In genomic region chr11:121561240-121561639, GRCh38 we compare ENCODE assay signal across 18 cellular contexts.
DNase-seq lines count a peak whose midpoint lies in the region; ATAC-seq, FAIRE-seq and TF ChIP-seq lines count a peak whose summit lies in the region.
"Had no signal": no experiment of that assay in that cellular context is flagged by ENCODE, and none has a peak within 500 bp of the region (broad histone marks: within the 10 kb centered on the region; RNA-seq: fewer than 3 reads in every experiment).

No MANE protein-coding gene starts in this region.

- H3K27me3 Mint-ChIP-seq in activated CD8-positive, alpha-beta T cell treated with anti-CD3 and anti-CD28 coated beads for 36 hours, result no peaks in the 10 kb centered on the region
- H3K27me3 Mint-ChIP-seq in activated CD8-positive, alpha-beta T cell treated with anti-CD3 and anti-CD28 coated beads, Interleukin-2, amount 10 ng/mL, durations not matched to agents 7 days and 5 days (ENCODE audit: low read depth), result no peaks in the 10 kb centered on the region
- H3K27me3 Mint-ChIP-seq in CD4-positive, alpha-beta memory T cell, result no peaks in the 10 kb centered on the region
- H3K27me3 Mint-ChIP-seq in activated naive CD8-positive, alpha-beta T cell treated with anti-CD3 and anti-CD28 coated beads, Interleukin-2, amount 50 U/mL, for 24 hours, result no peaks in the 10 kb centered on the region

- no peak overlapping the region for H3K4me3 Mint-ChIP-seq in activated CD8-positive, alpha-beta T cell treated with anti-CD3 and anti-CD28 coated beads for 36 hours
- no peak overlapping the region for H3K4me3 Mint-ChIP-seq in activated CD8-positive, alpha-beta T cell treated with anti-CD3 and anti-CD28 coated beads, Interleukin-2, amount 10 ng/mL, durations not matched to agents 7 days and 5 days
- H3K4me3 Mint-ChIP-seq in CD4-positive, alpha-beta memory T cell, result no peak overlapping the region
- H3K4me3 Mint-ChIP-seq in activated naive CD8-positive, alpha-beta T cell treated with anti-CD3 and anti-CD28 coated beads, Interleukin-2, amount 50 U/mL, for 24 hours, result no peak overlapping the region
- H3K4me3 Mint-ChIP-seq: IgD-negative memory B cell had no signal

- H3K27ac Mint-ChIP-seq in activated CD8-positive, alpha-beta T cell treated with anti-CD3 and anti-CD28 coated beads for 36 hours, result peak overlapping the region; percentile 31
- H3K27ac Mint-ChIP-seq in activated CD8-positive, alpha-beta T cell treated with anti-CD3 and anti-CD28 coated beads, Interleukin-2, amount 10 ng/mL, durations not matched to agents 7 days and 5 days, result no peak overlapping the region
- peak overlapping the region in 4 of 7 donors; percentile 24 to 72 (median 42) for H3K27ac Mint-ChIP-seq in CD4-positive, alpha-beta memory T cell
- H3K27ac Mint-ChIP-seq in activated naive CD8-positive, alpha-beta T cell treated with anti-CD3 and anti-CD28 coated beads, Interleukin-2, amount 50 U/mL, for 24 hours, result no peak overlapping the region
- H3K27ac Mint-ChIP-seq: IgD-negative memory B cell had no signal

- H3K36me3 ChIP-seq in CD4-positive, alpha-beta memory T cell (ENCODE audit: insufficient read depth, low read length), result peaks cover 83% of the 10 kb centered on the region
- peaks cover 4 to 33% (median 13%) of the 10 kb centered on the region in 4 donors for H3K36me3 ChIP-seq in liver (ENCODE audit: control insufficient read depth in 4 of 4, insufficient read depth in 3 of 4, low read depth in 1 of 4, low read length in 3 of 4)

- CTCF ChIA-PET in activated CD8-positive, alpha-beta T cell treated with anti-CD3 and anti-CD28 coated beads for 36 hours (lab: Charles Lee), result no interaction called here
- CTCF ChIA-PET in activated CD8-positive, alpha-beta T cell treated with anti-CD3 and anti-CD28 coated beads, Interleukin-2, amount 10 ng/mL, durations not matched to agents 7 days and 5 days (lab: Charles Lee), result interaction anchor here (0.7 kb wide), 1 partner anchor 109 kb away, joined by 3 read pairs; no protein-coding TSS in a partner anchor
- CTCF ChIA-PET in CD4-positive, alpha-beta memory T cell (lab: Charles Lee; ENCODE audit: partially characterized antibody), result interaction anchor here (1.6 kb wide), 1 partner anchor 11 kb away, joined by 4 read pairs; no protein-coding TSS in a partner anchor

- DNase-seq in activated CD8-positive, alpha-beta T cell treated with anti-CD3 and anti-CD28 coated beads for 36 hours, result peak; percentile 18
- DNase-seq in activated CD8-positive, alpha-beta T cell treated with anti-CD3 and anti-CD28 coated beads, Interleukin-2, amount 10 ng/mL, durations not matched to agents 7 days and 5 days, result no peak
- no peak for DNase-seq in CD4-positive, alpha-beta memory T cell
- DNase-seq in activated naive CD8-positive, alpha-beta T cell treated with anti-CD3 and anti-CD28 coated beads, Interleukin-2, amount 50 U/mL, for 24 hours, result no peak
- DNase-seq in foreskin keratinocyte, result no peak
- no peak for DNase-seq in GM19239 (ENCODE audit: insufficient read length, low spot score)
- DNase-seq: DMS 273 treated with DMSO at 0.1 percent for 48 hours, HCEC 1CT, NCI-H1105, NCI-H1694 treated with DMSO at 0.1 percent for 48 hours, NCI-H2107, NCI-H2227 treated with DMSO at 0.1 percent for 48 hours, NCI-H524 had no signal

- H3K4me3 ChIP-seq in CD4-positive, alpha-beta memory T cell (ENCODE audit: low read length in 2 of 2), result no peak overlapping the region
- no peak overlapping the region for H3K4me3 ChIP-seq in liver (ENCODE audit: low read depth in 1 of 3, low read length in 3 of 3)
- H3K4me3 ChIP-seq: BLaER1 had no signal

- H3K4me1 ChIP-seq in CD4-positive, alpha-beta memory T cell (ENCODE audit: insufficient read depth, low read length), result no peaks in the 10 kb centered on the region
- peaks cover 5 to 52% (median 15%) of the 10 kb centered on the region in 4 donors for H3K4me1 ChIP-seq in liver (ENCODE audit: control insufficient read depth in 4 of 4, insufficient read depth in 4 of 4, low read length in 3 of 4)
- no peaks in the 10 kb centered on the region for H3K4me1 ChIP-seq in foreskin keratinocyte

- H3K27me3 ChIP-seq in CD4-positive, alpha-beta memory T cell (ENCODE audit: insufficient read depth, low read length), result no peaks in the 10 kb centered on the region
- H3K27me3 ChIP-seq in liver (ENCODE audit: control insufficient read depth in 4 of 4, insufficient read depth in 4 of 4, low read length in 3 of 4) (no peaks in the 10 kb centered on the region), foreskin keratinocyte (no peaks in the 10 kb centered on the region)
- H3K27me3 ChIP-seq: BLaER1 had no signal

- FAIRE-seq in GM19239 (lab: Jason Lieb, UNC), result no peak
- FAIRE-seq: A204.1 had no signal

- peaks cover 45% of the 10 kb centered on the region for H3K36me3 Mint-ChIP-seq in activated CD8-positive, alpha-beta T cell treated with anti-CD3 and anti-CD28 coated beads for 36 hours (ENCODE audit: low read depth)
- H3K36me3 Mint-ChIP-seq in activated CD8-positive, alpha-beta T cell treated with anti-CD3 and anti-CD28 coated beads, Interleukin-2, amount 10 ng/mL, durations not matched to agents 7 days and 5 days (ENCODE audit: low read depth), result peaks cover 69% of the 10 kb centered on the region
- H3K36me3 Mint-ChIP-seq in CD4-positive, alpha-beta memory T cell, result peaks cover 58 to 87% of the 10 kb centered on the region in 2 donors
- H3K36me3 Mint-ChIP-seq in activated naive CD8-positive, alpha-beta T cell treated with anti-CD3 and anti-CD28 coated beads, Interleukin-2, amount 50 U/mL, for 24 hours (ENCODE audit: low read depth), result peaks cover 40% of the 10 kb centered on the region

- intact Hi-C loops in activated CD8-positive, alpha-beta T cell treated with anti-CD3 and anti-CD28 coated beads for 36 hours (cut with micrococcal nuclease), result loop anchor here (10.0 kb wide), 1 partner anchor 96 kb away; no protein-coding TSS in a partner anchor
- intact Hi-C loops in CD4-positive, alpha-beta memory T cell (cut with micrococcal nuclease), result no loop called here

- no peaks in the 10 kb centered on the region for H3K9me3 ChIP-seq in CD4-positive, alpha-beta memory T cell (ENCODE audit: control insufficient read depth in 1 of 2, low read length in 2 of 2)
- H3K9me3 ChIP-seq in liver (ENCODE audit: control insufficient read depth in 4 of 4, low read length in 3 of 4), result no peaks in the 10 kb centered on the region
- H3K9me3 ChIP-seq: BLaER1 had no signal

- H3K27ac ChIP-seq in CD4-positive, alpha-beta memory T cell (ENCODE audit: low read depth, low read length), result no peak overlapping the region
- H3K27ac ChIP-seq in liver (ENCODE audit: low read depth in 1 of 2, low read length in 2 of 2) (peak overlapping the region; percentile 87 to 98), foreskin keratinocyte (no peak overlapping the region)
- H3K27ac ChIP-seq: BLaER1 had no signal

- peaks cover 59% of the 10 kb centered on the region for H3K4me1 Mint-ChIP-seq in activated CD8-positive, alpha-beta T cell treated with anti-CD3 and anti-CD28 coated beads for 36 hours (ENCODE audit: low read depth)
- H3K4me1 Mint-ChIP-seq in activated CD8-positive, alpha-beta T cell treated with anti-CD3 and anti-CD28 coated beads, Interleukin-2, amount 10 ng/mL, durations not matched to agents 7 days and 5 days (ENCODE audit: low read depth), result peaks cover 19% of the 10 kb centered on the region
- peaks cover 19 to 60% (median 25%) of the 10 kb centered on the region in 4 donors for H3K4me1 Mint-ChIP-seq in CD4-positive, alpha-beta memory T cell
- peaks cover 52% of the 10 kb centered on the region for H3K4me1 Mint-ChIP-seq in activated naive CD8-positive, alpha-beta T cell treated with anti-CD3 and anti-CD28 coated beads, Interleukin-2, amount 50 U/mL, for 24 hours
- H3K4me1 Mint-ChIP-seq: IgD-negative memory B cell had no signal

- ATAC-seq in activated CD8-positive, alpha-beta T cell treated with anti-CD3 and anti-CD28 coated beads for 36 hours, result peak; percentile 35
- ATAC-seq in activated CD8-positive, alpha-beta T cell treated with anti-CD3 and anti-CD28 coated beads, Interleukin-2, amount 10 ng/mL, durations not matched to agents 7 days and 5 days, result no peak
- peak; percentile 44 for ATAC-seq in activated naive CD8-positive, alpha-beta T cell treated with anti-CD3 and anti-CD28 coated beads, Interleukin-2, amount 50 U/mL, for 24 hours
- ATAC-seq in HG03442 (IDR thresholded peaks at IDR 0.05; ENCODE audit: unreplicated experiment) (no peak), foreskin keratinocyte (no peak)

- H3K9ac ChIP-seq in liver (ENCODE audit: low read depth in 1 of 2, low read length in 2 of 2), result peak overlapping the region in 1 of 2 donors; percentile 49
- H3K9ac ChIP-seq: BLaER1 had no signal

- WGBS in liver, result 84% methylated on average over 5 of the region's 5 CpGs

- no peak for TF ChIP-seq CTCF in activated CD8-positive, alpha-beta T cell treated with anti-CD3 and anti-CD28 coated beads for 36 hours (IDR thresholded peaks at IDR 0.05)
- TF ChIP-seq CTCF in liver (IDR thresholded peaks at IDR 0.05; ENCODE audit: low read depth, low read length, missing input control) (no peak), foreskin keratinocyte (conservative IDR thresholded peaks at IDR 0.05) (no peak)

- TF ChIP-seq RAD21 in liver (IDR thresholded peaks at IDR 0.05), result no peak

- POLR2A ChIA-PET in activated CD8-positive, alpha-beta T cell treated with anti-CD3 and anti-CD28 coated beads for 36 hours (lab: Charles Lee), result interaction anchor here (0.8 to 1.1 kb wide), 2 partner anchors 21 to 104 kb away, joined by 3 to 4 read pairs; no protein-coding TSS in a partner anchor
- POLR2A ChIA-PET in activated CD8-positive, alpha-beta T cell treated with anti-CD3 and anti-CD28 coated beads, Interleukin-2, amount 10 ng/mL, durations not matched to agents 7 days and 5 days (lab: Charles Lee), result no interaction called here
- POLR2A ChIA-PET in CD4-positive, alpha-beta memory T cell (lab: Charles Lee; ENCODE audit: partially characterized antibody), result interaction anchor here (1.2 kb wide), 1 partner anchor 15 kb away, joined by 4 read pairs; no protein-coding TSS in a partner anchor

- no peaks in the 10 kb centered on the region for H3K9me3 Mint-ChIP-seq in activated CD8-positive, alpha-beta T cell treated with anti-CD3 and anti-CD28 coated beads for 36 hours
- no peaks in the 10 kb centered on the region for H3K9me3 Mint-ChIP-seq in activated CD8-positive, alpha-beta T cell treated with anti-CD3 and anti-CD28 coated beads, Interleukin-2, amount 10 ng/mL, durations not matched to agents 7 days and 5 days (ENCODE audit: insufficient read depth)
- no peaks in the 10 kb centered on the region for H3K9me3 Mint-ChIP-seq in CD4-positive, alpha-beta memory T cell
- H3K9me3 Mint-ChIP-seq in activated naive CD8-positive, alpha-beta T cell treated with anti-CD3 and anti-CD28 coated beads, Interleukin-2, amount 50 U/mL, for 24 hours, result no peaks in the 10 kb centered on the region
- H3K9me3 Mint-ChIP-seq: IgD-negative memory B cell had no signal

TF ChIP-seq in liver, 16 proteins besides CTCF, POLR2A, EP300 and RAD21 (continues in another document):
- TF ChIP-seq RXRA (IDR thresholded peaks at IDR 0.05) (no peak), FOXA2 (IDR thresholded peaks at IDR 0.05) (no peak), FOXA1 (IDR thresholded peaks at IDR 0.05) (no peak), GABPA (IDR thresholded peaks at IDR 0.05 in 1 of 2, conservative IDR thresholded peaks at IDR 0.05 in 1 of 2) (no peak), HNF4G (IDR thresholded peaks at IDR 0.05) (no peak), HNF4A (conservative IDR thresholded peaks at IDR 0.05) (no peak)

Comparison
In these comparisons a context has a peak if more than half of its experiments do, and no peak if none do; other contexts are left out.
1. ATAC-seq: peak in activated CD8-positive, alpha-beta T cell treated with anti-CD3 and anti-CD28 coated beads for 36 hours (single experiment) and activated naive CD8-positive, alpha-beta T cell treated with anti-CD3 and anti-CD28 coated beads, Interleukin-2, amount 50 U/mL, for 24 hours (single experiment); none in activated CD8-positive, alpha-beta T cell treated with anti-CD3 and anti-CD28 coated beads, Interleukin-2, amount 10 ng/mL, durations not matched to agents 7 days and 5 days (single experiment), HG03442 (single experiment) and foreskin keratinocyte (single experiment).
2. H3K27ac Mint-ChIP-seq: peak in activated CD8-positive, alpha-beta T cell treated with anti-CD3 and anti-CD28 coated beads for 36 hours (single experiment) and CD4-positive, alpha-beta memory T cell (4 of 7); none in activated CD8-positive, alpha-beta T cell treated with anti-CD3 and anti-CD28 coated beads, Interleukin-2, amount 10 ng/mL, durations not matched to agents 7 days and 5 days (single experiment) and activated naive CD8-positive, alpha-beta T cell treated with anti-CD3 and anti-CD28 coated beads, Interleukin-2, amount 50 U/mL, for 24 hours (single experiment).
3. H3K27ac ChIP-seq: peak in liver (2 of 2); none in CD4-positive, alpha-beta memory T cell (single experiment) and foreskin keratinocyte (single experiment).